ENCODE assay signal across 8 cellular contexts in the genomic region with DNA sequence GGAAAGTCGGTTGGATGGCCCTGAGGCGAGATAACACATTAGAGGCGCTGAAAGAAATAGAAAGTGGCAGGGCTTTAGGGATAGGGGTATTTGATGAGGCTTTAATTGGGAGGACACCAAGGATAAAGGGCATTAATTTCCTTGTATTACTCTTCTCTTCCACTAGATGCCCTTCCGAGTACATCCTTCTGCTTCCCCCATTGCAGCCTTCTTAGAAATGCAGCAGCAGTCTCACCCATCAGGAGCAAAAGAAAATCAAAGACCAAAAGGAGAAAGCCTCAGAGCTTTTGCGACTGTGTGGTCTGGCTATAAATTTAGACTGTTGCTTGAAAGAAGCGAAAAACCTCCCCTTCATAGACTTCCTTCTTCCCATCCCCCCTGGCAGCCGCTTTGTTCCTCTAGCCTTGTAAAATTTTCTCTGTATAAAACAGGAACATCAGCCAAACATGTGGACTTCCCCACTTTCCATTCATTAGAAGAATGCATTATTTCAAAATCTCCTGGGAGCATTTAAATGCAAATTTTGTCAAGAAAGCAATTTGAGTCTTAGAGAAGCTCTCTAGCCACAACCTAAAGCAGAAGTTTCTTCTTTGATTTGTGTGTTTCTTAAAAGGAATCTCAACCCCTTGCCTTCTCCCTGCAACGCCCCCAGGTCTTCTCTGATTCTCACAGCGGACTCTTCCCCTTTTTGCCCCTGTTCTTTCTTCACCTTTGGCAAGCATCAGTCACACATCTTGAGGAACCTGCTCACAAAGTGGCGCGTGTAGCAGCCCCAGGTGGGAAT.
A peak's percentile ranks its signal among the peaks of the same experiment; 100 is the strongest.
DNase-seq lines count a peak whose midpoint lies in the region; ATAC-seq and TF ChIP-seq lines count a peak whose summit lies in the region.

No MANE protein-coding gene starts in this region.

- no peaks in the 10 kb centered on the region for H3K36me3 Mint-ChIP-seq in CD8-positive, alpha-beta T cell
- H3K36me3 Mint-ChIP-seq in T-helper 17 cell (ENCODE audit: low read depth) = no peaks in the 10 kb centered on the region
- peaks cover 9% of the 10 kb centered on the region for H3K36me3 Mint-ChIP-seq in effector memory CD8-positive, alpha-beta T cell (ENCODE audit: insufficient read depth)

- no peak overlapping the region for H3K4me3 ChIP-seq in CD8-positive, alpha-beta T cell (ENCODE audit: low read depth, low read length)
- H3K4me3 ChIP-seq in lower lobe of right lung (no peak overlapping the region), thymus (ENCODE audit: low read length) (no peak overlapping the region)

- H3K9me3 ChIP-seq in CD8-positive, alpha-beta T cell (ENCODE audit: low read length) = no peaks in the 10 kb centered on the region
- no peaks in the 10 kb centered on the region for H3K9me3 ChIP-seq in T-helper 17 cell (ENCODE audit: control insufficient read depth, low read length, poor library complexity, severe bottlenecking)
- H3K9me3 ChIP-seq in lower lobe of right lung = no peaks in the 10 kb centered on the region
- H3K9me3 ChIP-seq in thymus (ENCODE audit: control insufficient read depth) = no peaks in the 10 kb centered on the region

- H3K9me3 Mint-ChIP-seq in CD8-positive, alpha-beta T cell = no peaks in the 10 kb centered on the region
- H3K9me3 Mint-ChIP-seq in effector memory CD8-positive, alpha-beta T cell = no peaks in the 10 kb centered on the region

- peak overlapping the region; percentile 24 for H3K4me3 Mint-ChIP-seq in CD8-positive, alpha-beta T cell
- H3K4me3 Mint-ChIP-seq in T-helper 17 cell = no peak overlapping the region
- no peak overlapping the region for H3K4me3 Mint-ChIP-seq in effector memory CD8-positive, alpha-beta T cell

- no peaks in the 10 kb centered on the region for H3K27me3 ChIP-seq in CD8-positive, alpha-beta T cell (ENCODE audit: insufficient read depth, low read length)
- H3K27me3 ChIP-seq in lower lobe of right lung (ENCODE audit: low read depth) = no peaks in the 10 kb centered on the region
- H3K27me3 ChIP-seq in thymus (ENCODE audit: control insufficient read depth, insufficient read depth) = peaks cover 5% of the 10 kb centered on the region

- peaks cover 2% of the 10 kb centered on the region for H3K27me3 Mint-ChIP-seq in CD8-positive, alpha-beta T cell (ENCODE audit: low read depth)
- H3K27me3 Mint-ChIP-seq in T-helper 17 cell = no peaks in the 10 kb centered on the region
- peaks cover 0 to 7% of the 10 kb centered on the region in 2 donors for H3K27me3 Mint-ChIP-seq in effector memory CD8-positive, alpha-beta T cell

- peak overlapping the region; percentile 39 for H3K27ac Mint-ChIP-seq in CD8-positive, alpha-beta T cell
- no peak overlapping the region for H3K27ac Mint-ChIP-seq in T-helper 17 cell
- no peak overlapping the region for H3K27ac Mint-ChIP-seq in effector memory CD8-positive, alpha-beta T cell

- CTCF ChIA-PET in CD8-positive, alpha-beta T cell (lab: Charles Lee) = interaction anchor here (0.8 to 3.7 kb wide), 7 partner anchors 11 to 308 kb away, joined by 3 to 35 read pairs (median 6); no protein-coding TSS in a partner anchor

- DNase-seq in CD8-positive, alpha-beta T cell = peak in 2 of 7 experiments; percentile 25 to 29
- DNase-seq in NCI-H2029 (lab: John Stamatoyannopoulos, UW) (peak; percentile 99), T-helper 17 cell (no peak), lower lobe of right lung (no peak), occipital lobe (lab: John Stamatoyannopoulos, UW) (no peak)
- no peak for DNase-seq in effector memory CD8-positive, alpha-beta T cell

- peaks cover 34% of the 10 kb centered on the region for H3K4me1 Mint-ChIP-seq in CD8-positive, alpha-beta T cell (ENCODE audit: low read depth)
- peaks cover 32% of the 10 kb centered on the region for H3K4me1 Mint-ChIP-seq in T-helper 17 cell
- peaks cover 17 to 20% of the 10 kb centered on the region in 2 donors for H3K4me1 Mint-ChIP-seq in effector memory CD8-positive, alpha-beta T cell (ENCODE audit: low read depth in 2 of 2)

- ATAC-seq in CD8-positive, alpha-beta T cell = peak; percentile 47
- peak; percentile 39 for ATAC-seq in GM21515 (IDR thresholded peaks at IDR 0.05; ENCODE audit: unreplicated experiment)
- peak; percentile 27 for ATAC-seq in T-helper 17 cell
- peak; percentile 19 for ATAC-seq in effector memory CD8-positive, alpha-beta T cell (replicated peaks)
- peak; percentile 22 to 38 for ATAC-seq in lower lobe of right lung

- no peak overlapping the region for H3K27ac ChIP-seq in CD8-positive, alpha-beta T cell (ENCODE audit: low read depth, low read length)
- H3K27ac ChIP-seq in lower lobe of right lung (no peak overlapping the region), thymus (ENCODE audit: low read depth) (peak overlapping the region; percentile 33)

- TF ChIP-seq CTCF in CD8-positive, alpha-beta T cell (IDR thresholded peaks at IDR 0.05) = peak; percentile 36
- TF ChIP-seq CTCF in lower lobe of right lung (IDR thresholded peaks at IDR 0.05) = peak; percentile 70

- POLR2A ChIA-PET in CD8-positive, alpha-beta T cell (lab: Charles Lee) = interaction anchor here (2.0 kb wide), 1 partner anchor 308 kb away, joined by 7 read pairs; no protein-coding TSS in a partner anchor

- H3K36me3 ChIP-seq in CD8-positive, alpha-beta T cell (ENCODE audit: insufficient read depth, low read length) = no peaks in the 10 kb centered on the region
- no peaks in the 10 kb centered on the region for H3K36me3 ChIP-seq in lower lobe of right lung
- no peaks in the 10 kb centered on the region for H3K36me3 ChIP-seq in thymus (ENCODE audit: control insufficient read depth, insufficient read depth)

- intact Hi-C loops in CD8-positive, alpha-beta T cell (cut with DNase I, micrococcal nuclease) = loop anchor here (1.0 to 10.0 kb wide), 7 partner anchors 81 to 622 kb away; no protein-coding TSS in a partner anchor
- intact Hi-C loops in lower lobe of right lung (cut with DNase I) = loop anchor here (10.0 kb wide), 1 partner anchor 162 kb away; no protein-coding TSS in a partner anchor

- peaks cover 26% of the 10 kb centered on the region for H3K4me1 ChIP-seq in CD8-positive, alpha-beta T cell (ENCODE audit: insufficient read depth, low read length)
- H3K4me1 ChIP-seq in lower lobe of right lung (peaks cover 37% of the 10 kb centered on the region), thymus (ENCODE audit: control insufficient read depth, insufficient read depth, low read length) (peaks cover 8% of the 10 kb centered on the region)

- WGBS in thymus = 7% methylated on average over 11 of the region's 11 CpGs
